Comparison of ENCODE assay signal across 8 cellular contexts in the genomic region with DNA sequence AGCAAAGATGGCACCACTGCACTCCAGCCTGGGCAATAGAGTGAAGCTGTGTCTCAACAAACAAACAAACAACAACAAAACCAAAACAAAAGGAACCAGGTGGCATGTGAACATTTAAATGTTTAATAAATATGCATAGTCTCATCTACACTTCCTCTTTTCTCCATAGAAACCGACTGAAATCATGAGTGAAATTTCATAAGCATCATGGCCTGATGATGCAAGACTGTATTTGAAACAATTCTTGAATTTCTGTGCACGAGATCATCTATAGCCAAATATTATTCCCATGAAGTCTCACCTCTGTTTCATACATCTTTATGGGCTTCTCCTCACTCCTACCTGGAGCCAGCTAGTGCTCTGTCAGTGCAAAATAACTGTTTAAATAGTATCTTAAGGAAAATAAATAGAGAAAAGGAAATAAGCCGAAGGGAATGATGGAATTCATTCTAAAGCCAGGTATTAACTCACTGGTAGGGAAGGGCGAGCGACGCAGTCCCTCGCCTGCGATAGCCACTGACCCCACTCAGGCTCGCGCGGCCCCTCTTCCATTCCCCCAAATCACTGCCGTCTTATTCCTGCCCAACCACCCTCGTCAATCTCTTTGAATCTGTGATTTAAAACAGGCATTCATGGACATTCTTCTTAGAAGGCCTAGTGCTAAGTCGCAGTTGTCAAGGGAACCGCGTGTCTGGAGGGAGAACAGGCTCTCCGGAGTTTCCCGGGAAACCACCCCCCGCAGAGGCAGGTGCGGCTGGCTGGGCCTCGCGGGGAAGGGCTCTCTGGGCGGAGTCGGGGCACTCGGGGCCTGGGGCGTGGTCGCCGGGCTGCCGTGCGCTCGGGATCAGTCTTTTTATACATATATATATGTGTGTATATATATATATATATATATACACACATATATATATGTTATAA. TPM values are rescaled to one million over a fixed set of nuclear protein-coding genes. Genes with fewer than 3 reads are reported as not detected.
DNase-seq lines count a peak whose midpoint lies in the region; ATAC-seq and TF ChIP-seq lines count a peak whose summit lies in the region.

No MANE protein-coding gene starts in this region.

- WGBS in body of pancreas, 2 donors: 18 to 26% methylated on average over 22 to 31 of the region's 31 CpGs

- H3K9me3 ChIP-seq in body of pancreas (no peaks in the 10 kb centered on the region), OCI-LY7 (ENCODE audit: low read length) (no peaks in the 10 kb centered on the region)

- TF ChIP-seq POLR2A in body of pancreas (IDR thresholded peaks at IDR 0.05): no peak

- intact Hi-C loops in body of pancreas (cut with DNase I) (no loop called here), OCI-LY7 (cut with micrococcal nuclease; ENCODE audit: unreplicated experiment) (no loop called here)

- ATAC-seq in HG03432 (IDR thresholded peaks at IDR 0.05; ENCODE audit: unreplicated experiment) (peak; percentile 25), body of pancreas (peak; percentile 84), GM19397 (IDR thresholded peaks at IDR 0.05; ENCODE audit: unreplicated experiment) (no peak)

- H3K4me1 ChIP-seq in body of pancreas (peaks cover 20% of the 10 kb centered on the region), OCI-LY7 (ENCODE audit: insufficient read depth, low read length, poor library complexity, severe bottlenecking) (peaks cover 24% of the 10 kb centered on the region)

- CTCF ChIA-PET in OCI-LY7 (lab: Charles Lee; ENCODE audit: unreplicated experiment): no interaction called here

- H2AFZ ChIP-seq in OCI-LY7 (ENCODE audit: low read length): no peak overlapping the region

- no peaks in the 10 kb centered on the region for H4K20me1 ChIP-seq in OCI-LY7 (ENCODE audit: insufficient read depth, low read length)

- TF ChIP-seq CTCF in body of pancreas (IDR thresholded peaks at IDR 0.05): no peak
- no peak for TF ChIP-seq CTCF in kidney epithelial cell (IDR thresholded peaks at IDR 0.05; ENCODE audit: insufficient read depth, low read length, poor library complexity, severe bottlenecking)
- TF ChIP-seq CTCF in OCI-LY7 (conservative IDR thresholded peaks at IDR 0.05; ENCODE audit: low read length): no peak

- H3K27ac ChIP-seq in body of pancreas (peak overlapping the region in 2 of 4 donors; percentile 63 to 68), OCI-LY7 (ENCODE audit: low read depth, low read length, poor library complexity, severe bottlenecking) (no peak overlapping the region)

- H3K79me2 ChIP-seq in OCI-LY7 (ENCODE audit: insufficient read depth, low read depth, low read length): no peaks in the 10 kb centered on the region

- H3K36me3 ChIP-seq in body of pancreas (replicated peaks in 1 of 2; ENCODE audit: insufficient read depth in 1 of 2, low read depth in 2 of 2): no peaks in the 10 kb centered on the region
- no peaks in the 10 kb centered on the region for H3K36me3 ChIP-seq in kidney epithelial cell (ENCODE audit: control insufficient read depth, insufficient read depth, low read length)
- H3K36me3 ChIP-seq in OCI-LY7 (ENCODE audit: insufficient read depth, low read length): no peaks in the 10 kb centered on the region

- POLR2A ChIA-PET in OCI-LY7 (lab: Charles Lee): interaction anchor here (0.6 kb wide), 1 partner anchor 51 kb away, joined by 3 read pairs; no protein-coding TSS in a partner anchor

- H3K27me3 ChIP-seq in body of pancreas: no peaks in the 10 kb centered on the region
- H3K27me3 ChIP-seq in kidney epithelial cell (ENCODE audit: control insufficient read depth, insufficient read depth, low read length): no peaks in the 10 kb centered on the region

- H3K9me2 ChIP-seq in OCI-LY7 (ENCODE audit: insufficient read depth, low read length): no peaks in the 10 kb centered on the region

- H3K4me3 ChIP-seq in body of pancreas: no peak overlapping the region
- H3K4me3 ChIP-seq in kidney epithelial cell (ENCODE audit: low read depth, low read length): peak overlapping the region; percentile 62
- no peak overlapping the region for H3K4me3 ChIP-seq in OCI-LY7 (ENCODE audit: low read depth, low read length, poor library complexity, severe bottlenecking)

- peak; percentile 64 for DNase-seq in DMS79 (lab: John Stamatoyannopoulos, UW)
- DNase-seq in NCI-H774 (lab: John Stamatoyannopoulos, UW): peak; percentile 71
- DNase-seq in body of pancreas: peak; percentile 82 to 86 (median 86)
- DNase-seq in kidney epithelial cell (ENCODE audit: low read depth): peak; percentile 71
- DNase-seq in stimulated activated CD4-positive, alpha-beta T cell treated with anti-CD3 and anti-CD28 coated beads, Interleukin-2, amount 100 ng/mL, for 4 hours (ENCODE audit: low read depth): peak; percentile 20
- DNase-seq in OCI-LY7 (ENCODE audit: low spot score): no peak

- no peak overlapping the region for H3K4me2 ChIP-seq in OCI-LY7 (ENCODE audit: low read length)

- no TSS peak for BruUV-seq in OCI-LY7 (replicated peaks; lab: Mats Ljungman, UMichigan)

RNA-seq across cellular contexts. Expression of a gene that starts 52.4 kb away (rescaled TPM):
- total RNA-seq in body of pancreas (10 to 100 TPM; 31.3 to 42.0 TPM), kidney epithelial cell (80.3 and 83.2 TPM in 2 replicates), OCI-LY7 (2022) (0.29 TPM in 1 of 2 replicates, not detected in the other)
- 0.06 and 0.46 TPM in 2 replicates for total RNA-seq in OCI-LY7 (2014; rRNA removed; shearing (Covaris generic))

Comparison
In these comparisons a context has a peak if more than half of its experiments do, and no peak if none do; other contexts are left out.
1. RNA of a gene that starts 52.4 kb away (total RNA-seq): 80.3 to 83.2 TPM in kidney epithelial cell and 31.3 to 42.0 TPM in body of pancreas; 0.06 to 0.46 TPM in OCI-LY7; every median in the first group is over 10 times any median in the second.